1 cellular context compared by ENCODE assay signal in genomic region chr13:110413311-110414040, GRCh38.
TF ChIP-seq lines count a peak whose summit lies in the region.

No MANE protein-coding gene starts in this region.

TF ChIP-seq in H1, 55 proteins besides CTCF, POLR2A, EP300 and RAD21 (continued from another document):
- TF ChIP-seq GTF2F1 (IDR thresholded peaks at IDR 0.05; ENCODE audit: borderline replicate concordance, low read depth, low read length) (no peak), HDAC6 (IDR thresholded peaks at IDR 0.05; ENCODE audit: low read depth, low read length) (no peak), TCF12 (IDR thresholded peaks at IDR 0.05; ENCODE audit: low read depth, low read length) (no peak), JUN (IDR thresholded peaks at IDR 0.05; ENCODE audit: low read depth, low read length) (no peak), KDM5A (IDR thresholded peaks at IDR 0.05; ENCODE audit: low read length) (no peak), SUZ12 (IDR thresholded peaks at IDR 0.05; ENCODE audit: low read length) (no peak), SP4 (IDR thresholded peaks at IDR 0.05; ENCODE audit: low read length) (no peak), EGR1 (IDR thresholded peaks at IDR 0.05; ENCODE audit: borderline replicate concordance, low read depth, low read length) (no peak), BCL11A (IDR thresholded peaks at IDR 0.05; ENCODE audit: low read depth in 2 of 2, low read length in 2 of 2) (no peak), USF2 (IDR thresholded peaks at IDR 0.05; ENCODE audit: low read length) (no peak)
